Comparison of ENCODE assay signal across 1 cellular context in genomic region chr1:101290922-101291561, GRCh38.
TF ChIP-seq lines count a peak whose summit lies in the region.

No MANE protein-coding gene starts in this region.

TF ChIP-seq in GM23338, 12 proteins besides CTCF, POLR2A, EP300 and RAD21:
- TF ChIP-seq, protein P1, sequence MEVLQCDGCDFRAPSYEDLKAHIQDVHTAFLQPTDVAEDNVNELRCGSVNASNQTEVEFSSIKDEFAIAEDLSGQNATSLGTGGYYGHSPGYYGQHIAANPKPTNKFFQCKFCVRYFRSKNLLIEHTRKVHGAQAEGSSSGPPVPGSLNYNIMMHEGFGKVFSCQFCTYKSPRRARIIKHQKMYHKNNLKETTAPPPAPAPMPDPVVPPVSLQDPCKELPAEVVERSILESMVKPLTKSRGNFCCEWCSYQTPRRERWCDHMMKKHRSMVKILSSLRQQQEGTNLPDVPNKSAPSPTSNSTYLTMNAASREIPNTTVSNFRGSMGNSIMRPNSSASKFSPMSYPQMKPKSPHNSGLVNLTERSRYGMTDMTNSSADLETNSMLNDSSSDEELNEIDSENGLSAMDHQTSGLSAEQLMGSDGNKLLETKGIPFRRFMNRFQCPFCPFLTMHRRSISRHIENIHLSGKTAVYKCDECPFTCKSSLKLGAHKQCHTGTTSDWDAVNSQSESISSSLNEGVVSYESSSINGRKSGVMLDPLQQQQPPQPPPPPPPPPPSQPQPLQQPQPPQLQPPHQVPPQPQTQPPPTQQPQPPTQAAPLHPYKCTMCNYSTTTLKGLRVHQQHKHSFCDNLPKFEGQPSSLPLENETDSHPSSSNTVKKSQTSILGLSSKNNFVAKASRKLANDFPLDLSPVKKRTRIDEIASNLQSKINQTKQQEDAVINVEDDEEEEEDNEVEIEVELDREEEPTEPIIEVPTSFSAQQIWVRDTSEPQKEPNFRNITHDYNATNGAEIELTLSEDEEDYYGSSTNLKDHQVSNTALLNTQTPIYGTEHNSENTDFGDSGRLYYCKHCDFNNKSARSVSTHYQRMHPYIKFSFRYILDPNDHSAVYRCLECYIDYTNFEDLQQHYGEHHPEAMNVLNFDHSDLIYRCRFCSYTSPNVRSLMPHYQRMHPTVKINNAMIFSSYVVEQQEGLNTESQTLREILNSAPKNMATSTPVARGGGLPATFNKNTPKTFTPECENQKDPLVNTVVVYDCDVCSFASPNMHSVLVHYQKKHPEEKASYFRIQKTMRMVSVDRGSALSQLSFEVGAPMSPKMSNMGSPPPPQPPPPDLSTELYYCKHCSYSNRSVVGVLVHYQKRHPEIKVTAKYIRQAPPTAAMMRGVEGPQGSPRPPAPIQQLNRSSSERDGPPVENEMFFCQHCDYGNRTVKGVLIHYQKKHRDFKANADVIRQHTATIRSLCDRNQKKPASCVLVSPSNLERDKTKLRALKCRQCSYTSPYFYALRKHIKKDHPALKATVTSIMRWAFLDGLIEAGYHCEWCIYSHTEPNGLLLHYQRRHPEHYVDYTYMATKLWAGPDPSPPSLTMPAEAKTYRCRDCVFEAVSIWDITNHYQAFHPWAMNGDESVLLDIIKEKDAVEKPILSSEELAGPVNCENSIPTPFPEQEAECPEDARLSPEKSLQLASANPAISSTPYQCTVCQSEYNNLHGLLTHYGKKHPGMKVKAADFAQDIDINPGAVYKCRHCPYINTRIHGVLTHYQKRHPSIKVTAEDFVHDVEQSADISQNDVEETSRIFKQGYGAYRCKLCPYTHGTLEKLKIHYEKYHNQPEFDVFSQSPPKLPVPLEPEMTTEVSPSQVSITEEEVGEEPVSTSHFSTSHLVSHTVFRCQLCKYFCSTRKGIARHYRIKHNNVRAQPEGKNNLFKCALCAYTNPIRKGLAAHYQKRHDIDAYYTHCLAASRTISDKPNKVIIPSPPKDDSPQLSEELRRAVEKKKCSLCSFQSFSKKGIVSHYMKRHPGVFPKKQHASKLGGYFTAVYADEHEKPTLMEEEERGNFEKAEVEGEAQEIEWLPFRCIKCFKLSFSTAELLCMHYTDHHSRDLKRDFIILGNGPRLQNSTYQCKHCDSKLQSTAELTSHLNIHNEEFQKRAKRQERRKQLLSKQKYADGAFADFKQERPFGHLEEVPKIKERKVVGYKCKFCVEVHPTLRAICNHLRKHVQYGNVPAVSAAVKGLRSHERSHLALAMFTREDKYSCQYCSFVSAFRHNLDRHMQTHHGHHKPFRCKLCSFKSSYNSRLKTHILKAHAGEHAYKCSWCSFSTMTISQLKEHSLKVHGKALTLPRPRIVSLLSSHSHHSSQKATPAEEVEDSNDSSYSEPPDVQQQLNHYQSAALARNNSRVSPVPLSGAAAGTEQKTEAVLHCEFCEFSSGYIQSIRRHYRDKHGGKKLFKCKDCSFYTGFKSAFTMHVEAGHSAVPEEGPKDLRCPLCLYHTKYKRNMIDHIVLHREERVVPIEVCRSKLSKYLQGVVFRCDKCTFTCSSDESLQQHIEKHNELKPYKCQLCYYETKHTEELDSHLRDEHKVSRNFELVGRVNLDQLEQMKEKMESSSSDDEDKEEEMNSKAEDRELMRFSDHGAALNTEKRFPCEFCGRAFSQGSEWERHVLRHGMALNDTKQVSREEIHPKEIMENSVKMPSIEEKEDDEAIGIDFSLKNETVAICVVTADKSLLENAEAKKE (CRISPR knock-in tag; IDR thresholded peaks at IDR 0.05): no peak
- TF ChIP-seq CREB1 (CRISPR knock-in tag; IDR thresholded peaks at IDR 0.05; ENCODE audit: low read depth): no peak
- no peak for TF ChIP-seq ZNF114 (CRISPR knock-in tag; IDR thresholded peaks at IDR 0.05)
- TF ChIP-seq JUNB (IDR thresholded peaks at IDR 0.05; ENCODE audit: unreplicated experiment): no peak
- no peak for TF ChIP-seq ETS1 (IDR thresholded peaks at IDR 0.05)
- TF ChIP-seq POLR2AphosphoS5 (IDR thresholded peaks at IDR 0.05; ENCODE audit: low read depth): no peak
- no peak for TF ChIP-seq STAT1 (IDR thresholded peaks at IDR 0.05; ENCODE audit: unreplicated experiment)
- no peak for TF ChIP-seq ZNF331 (CRISPR knock-in tag; IDR thresholded peaks at IDR 0.05; ENCODE audit: low read depth)
- no peak for TF ChIP-seq EZH2 (IDR thresholded peaks at IDR 0.05; ENCODE audit: low read depth, unreplicated experiment)
- no peak for TF ChIP-seq REST (IDR thresholded peaks at IDR 0.05; ENCODE audit: unreplicated experiment)
- no peak for TF ChIP-seq NANOG (IDR thresholded peaks at IDR 0.05; ENCODE audit: borderline replicate concordance)
- no peak for TF ChIP-seq EZH2phosphoT487 (IDR thresholded peaks at IDR 0.05; ENCODE audit: unreplicated experiment)
TF ChIP-seq in GM23338: peak in this region for 0.
